ENCODE assay signal across 28 cellular contexts in genomic region chr6:18055098-18055497, GRCh38.
"Had no signal": no experiment of that assay in that cellular context is flagged by ENCODE, and none has a peak within 500 bp of the region (broad histone marks: within the 10 kb centered on the region; RNA-seq: fewer than 3 reads in every experiment).

No MANE protein-coding gene starts in this region.

- ATAC-seq: naive thymus-derived CD4-positive, alpha-beta T cell; natural killer cell; psoas muscle; right cardiac atrium; sciatic nerve; stimulated activated effector memory CD8-positive, alpha-beta T cell treated with anti-CD3 and anti-CD28 coated beads, Interleukin-12 subunit alpha, Interleukin-12 subunit beta, amount 100 ng/mL, for 72 hours; stimulated activated naive B cell treated with anti-CD40 and anti-IgM and Interleukin-4, amounts not matched to agents 10 μg/mL and 1 μg/mL and 100 μg/mL, for 72 hours had no signal

- DNase-seq: naive thymus-derived CD4-positive, alpha-beta T cell; natural killer cell; occipital lobe; ovary; posterior cingulate gyrus; psoas muscle; right cardiac atrium; spleen; stimulated activated CD4-positive, alpha-beta T cell treated with anti-CD3 and anti-CD28 coated beads, Interleukin-12 subunit alpha, Interleukin-12 subunit beta, amount 100 ng/mL, for 4 hours; stimulated activated CD4-positive, alpha-beta T cell treated with anti-CD3 and anti-CD28 coated beads, Interleukin-1b, Interleukin-23, amount 100 ng/mL, for 48 hours; stimulated activated CD4-positive, alpha-beta T cell treated with anti-CD3 and anti-CD28 coated beads, Interleukin-2, amount 100 ng/mL, for 48 hours; stimulated activated CD4-positive, alpha-beta T cell treated with anti-CD3 and anti-CD28 coated beads, Interleukin-4, amount 100 ng/mL, for 24 hours; stimulated activated naive B cell treated with anti-CD40 and anti-IgM and Interleukin-4, amounts not matched to agents 10 μg/mL and 1 μg/mL and 100 μg/mL, for 72 hours; stimulated activated naive CD4-positive, alpha-beta T cell treated with Interleukin-2 at 50 U/mL for 16 hours; stomach; thyroid gland; trophoblast cell; upper lobe of left lung had no signal

- H3K27ac ChIP-seq: neural progenitor cell, ovary, parathyroid adenoma, psoas muscle, skin epidermis, spleen, stomach, thoracic aorta, thyroid gland, tibial nerve, upper lobe of left lung, vagina had no signal

- H3K9ac ChIP-seq: neural progenitor cell, parathyroid adenoma had no signal

- FAIRE-seq: urothelium cell line had no signal

- H3K4me2 ChIP-seq: neural progenitor cell, smooth muscle cell had no signal

- H3K9me3 ChIP-seq: ovary, psoas muscle, spleen, stomach, thoracic aorta, thyroid gland, tibial nerve, upper lobe of left lung, vagina had no signal

- H2AFZ ChIP-seq: parathyroid adenoma had no signal

- H3K27me3 ChIP-seq: neural progenitor cell, ovary, spleen, stomach, thyroid gland, tibial nerve, upper lobe of left lung, vagina had no signal

- H3K4me1 ChIP-seq: neural progenitor cell, parathyroid adenoma, psoas muscle, tibial nerve had no signal

- H3K4me3 ChIP-seq: neural progenitor cell, ovary, psoas muscle, skin epidermis, smooth muscle cell, spleen, stomach, thoracic aorta, thyroid gland, tibial nerve, upper lobe of left lung, vagina had no signal

- H3K36me3 ChIP-seq: neural progenitor cell, ovary, spleen, stomach, thoracic aorta, thyroid gland, tibial nerve, upper lobe of left lung, vagina had no signal

- H3K79me2 ChIP-seq: parathyroid adenoma had no signal
